25 cellular contexts compared by ENCODE assay signal in genomic region chr4:181007751-181008150, GRCh38.
DNase-seq lines count a peak whose midpoint lies in the region; ATAC-seq and TF ChIP-seq lines count a peak whose summit lies in the region.
"Had no signal": no experiment of that assay in that cellular context is flagged by ENCODE, and none has a peak within 500 bp of the region (broad histone marks: within the 10 kb centered on the region; RNA-seq: fewer than 3 reads in every experiment).

No MANE protein-coding gene starts in this region.

- POLR2A ChIA-PET in HCT116 (lab: Charles Lee): no interaction called here
- POLR2A ChIA-PET in activated CD8-positive, alpha-beta T cell treated with anti-CD3 and anti-CD28 coated beads for 36 hours (lab: Charles Lee): no interaction called here

- TF ChIP-seq RAD21 in HCT116 (IDR thresholded peaks at IDR 0.05; ENCODE audit: low read depth): no peak

- no peaks in the 10 kb centered on the region for H3K36me3 ChIP-seq in HCT116 (ENCODE audit: control insufficient read depth in 1 of 2, insufficient read depth in 2 of 2, low read length in 2 of 2)
- H3K36me3 ChIP-seq in SJCRH30: no peaks in the 10 kb centered on the region
- H3K36me3 ChIP-seq in upper lobe of left lung: no peaks in the 10 kb centered on the region
- H3K36me3 ChIP-seq: gastrocnemius medialis had no signal

- H3K9ac ChIP-seq in HCT116 (ENCODE audit: low read length): no peak overlapping the region

- H3K27me3 ChIP-seq in HCT116 (ENCODE audit: insufficient read depth, low read length) (no peaks in the 10 kb centered on the region), SJCRH30 (no peaks in the 10 kb centered on the region), upper lobe of left lung (no peaks in the 10 kb centered on the region)
- H3K27me3 ChIP-seq: gastrocnemius medialis, hepatocyte, testis had no signal

- CTCF ChIA-PET in HCT116 (lab: Charles Lee): no interaction called here
- CTCF ChIA-PET in activated CD8-positive, alpha-beta T cell treated with anti-CD3 and anti-CD28 coated beads for 36 hours (lab: Charles Lee): no interaction called here

- no peak overlapping the region for H3K4me3 Mint-ChIP-seq in activated CD8-positive, alpha-beta T cell treated with anti-CD3 and anti-CD28 coated beads for 36 hours
- H3K4me3 Mint-ChIP-seq: GM23338; IgD-negative memory B cell; T-helper 2 cell treated with Interferon-gamma antibody and Interleukin-4, amounts not matched to agents 5 μg/mL and 100 μg/mL, for 36 hours had no signal

- 67 to 71% methylated on average over 5 of the region's 5 CpGs for WGBS in upper lobe of left lung, 2 donors

- RAD21 ChIA-PET in HCT116 (lab: Charles Lee; ENCODE audit: low non-redundant PET in 1 of 2, low total read pairs in 2 of 2, uncharacterized antibody in 2 of 2, unreplicated experiment in 2 of 2): no interaction called here

- no peak overlapping the region for H3K27ac ChIP-seq in HCT116 (ENCODE audit: low read depth, low read length)
- peak overlapping the region; percentile 98 for H3K27ac ChIP-seq in SJCRH30
- no peak overlapping the region for H3K27ac ChIP-seq in upper lobe of left lung
- H3K27ac ChIP-seq: gastrocnemius medialis, hepatocyte, RWPE1, skin epidermis, testis had no signal

- no peaks in the 10 kb centered on the region for H3K4me1 Mint-ChIP-seq in activated CD8-positive, alpha-beta T cell treated with anti-CD3 and anti-CD28 coated beads for 36 hours (ENCODE audit: low read depth)

- H3K27me3 Mint-ChIP-seq in activated CD8-positive, alpha-beta T cell treated with anti-CD3 and anti-CD28 coated beads for 36 hours: no peaks in the 10 kb centered on the region
- H3K27me3 Mint-ChIP-seq: IgD-negative memory B cell had no signal

- peak overlapping the region; percentile 10; the same call in 1 of the 2 replicates for H3K4me2 ChIP-seq in HCT116 (ENCODE audit: low read length)

- H3K4me3 ChIP-seq in HCT116 (replicated peaks in 1 of 2; ENCODE audit: low read depth in 1 of 2, low read length in 2 of 2) (no peak overlapping the region), SJCRH30 (peak overlapping the region; percentile 50), fibroblast of mammary gland (ENCODE audit: control insufficient read depth, low read depth, low read length) (no peak overlapping the region), retinal pigment epithelial cell (ENCODE audit: low read length) (no peak overlapping the region), upper lobe of left lung (no peak overlapping the region)
- H3K4me3 ChIP-seq: gastrocnemius medialis, GM23338, hepatocyte, testis had no signal

- H3K9me3 ChIP-seq in HCT116 (ENCODE audit: control insufficient read depth in 1 of 2, insufficient read depth in 1 of 2, low read depth in 1 of 2, low read length in 2 of 2) (no peaks in the 10 kb centered on the region), SJCRH30 (replicated peaks) (no peaks in the 10 kb centered on the region; the same call in 1 of the 2 replicates), upper lobe of left lung (no peaks in the 10 kb centered on the region)
- H3K9me3 ChIP-seq: gastrocnemius medialis, testis had no signal

- H3K4me1 ChIP-seq in HCT116 (ENCODE audit: control insufficient read depth in 1 of 2, insufficient read depth in 2 of 2, low read length in 2 of 2): peaks cover 4 to 6% of the 10 kb centered on the region in 2 experiments; a peak in 3 of 4 replicates
- peaks cover 24% of the 10 kb centered on the region for H3K4me1 ChIP-seq in SJCRH30
- no peaks in the 10 kb centered on the region for H3K4me1 ChIP-seq in upper lobe of left lung
- H3K4me1 ChIP-seq: gastrocnemius medialis, testis had no signal

- H2AFZ ChIP-seq in HCT116 (ENCODE audit: low read depth, low read length, poor library complexity, severe bottlenecking): peak overlapping the region; percentile 36
- H2AFZ ChIP-seq: GM23338, hepatocyte had no signal

- no TSS peak for BruUV-seq in HCT116 (replicated peaks; lab: Mats Ljungman, UMichigan)

- DNase-seq in HCT116 (ENCODE audit: low read depth, low spot score) (no peak), SJCRH30 (peak; percentile 39 to 75), fibroblast of mammary gland (ENCODE audit: low read depth) (peak; percentile 42), retinal pigment epithelial cell (ENCODE audit: low read depth) (peak; percentile 33), upper lobe of left lung (no peak), iPS-NIHi11 (ENCODE audit: low spot score) (no peak)
- no peak for DNase-seq in activated CD8-positive, alpha-beta T cell treated with anti-CD3 and anti-CD28 coated beads for 36 hours
- DNase-seq: activated gamma-delta T cell; activated T-cell treated with anti-CD3 and anti-CD28 coated beads for 4 hours; effector CD4-positive, alpha-beta T cell; gastrocnemius medialis; mesendoderm; NCI-H1092; NCI-H187; NCI-H524 treated with DMSO at 0.1 percent for 48 hours; NK-92 treated with Interleukin-12 subunit alpha and Interleukin-12 subunit beta, amount 100 ng/mL, for 24 hours; stimulated activated naive CD8-positive, alpha-beta T cell treated with anti-CD3 and anti-CD28 coated beads, Interleukin-15, Interleukin-2, amounts not matched to agents 100 U/mL and 50 U/mL, for 24 hours; testis had no signal

- TF ChIP-seq EP300 in upper lobe of left lung (IDR thresholded peaks at IDR 0.05): no peak

- H3K27ac Mint-ChIP-seq in activated CD8-positive, alpha-beta T cell treated with anti-CD3 and anti-CD28 coated beads for 36 hours: no peak overlapping the region
- H3K27ac Mint-ChIP-seq: GM23338; IgD-negative memory B cell; T-helper 2 cell treated with Interferon-gamma antibody and Interleukin-4, amounts not matched to agents 5 μg/mL and 100 μg/mL, for 36 hours had no signal

- ATAC-seq in HCT116 (no peak), upper lobe of left lung (ENCODE audit: low FRiP score in 2 of 2) (no peak)
- no peak for ATAC-seq in activated CD8-positive, alpha-beta T cell treated with anti-CD3 and anti-CD28 coated beads for 36 hours
- ATAC-seq: gastrocnemius medialis; GM23338; left lobe of liver; stimulated activated naive CD8-positive, alpha-beta T cell treated with anti-CD3 and anti-CD28 coated beads, Interleukin-15, Interleukin-2, amounts not matched to agents 100 U/mL and 50 U/mL, for 24 hours had no signal

- H3K9me2 ChIP-seq in HCT116 (ENCODE audit: insufficient read depth): no peaks in the 10 kb centered on the region

- H3K36me3 Mint-ChIP-seq in activated CD8-positive, alpha-beta T cell treated with anti-CD3 and anti-CD28 coated beads for 36 hours (ENCODE audit: low read depth): no peaks in the 10 kb centered on the region

- no peaks in the 10 kb centered on the region; the same call in 1 of the 2 replicates for H4K20me1 ChIP-seq in HCT116 (ENCODE audit: insufficient read depth)

- H3K9me3 Mint-ChIP-seq in activated CD8-positive, alpha-beta T cell treated with anti-CD3 and anti-CD28 coated beads for 36 hours: peaks cover 6% of the 10 kb centered on the region

- intact Hi-C loops in HCT116 (cut with micrococcal nuclease): no loop called here
- intact Hi-C loops in activated CD8-positive, alpha-beta T cell treated with anti-CD3 and anti-CD28 coated beads for 36 hours (cut with micrococcal nuclease): no loop called here

- no peak for TF ChIP-seq POLR2A in HCT116 (IDR thresholded peaks at IDR 0.05; ENCODE audit: borderline replicate concordance, extremely low read depth, insufficient read depth, insufficient read length)
- no peak for TF ChIP-seq POLR2A in upper lobe of left lung (IDR thresholded peaks at IDR 0.05)

- no peak for TF ChIP-seq CTCF in HCT116 (IDR thresholded peaks at IDR 0.05 in 2 of 3, conservative IDR thresholded peaks at IDR 0.05 in 1 of 3; ENCODE audit: borderline replicate concordance in 1 of 3, insufficient read depth in 1 of 3, low read depth in 2 of 3, low read length in 2 of 3)
- TF ChIP-seq CTCF in fibroblast of mammary gland (conservative IDR thresholded peaks at IDR 0.05; ENCODE audit: control insufficient read depth, insufficient read depth, low read depth, low read length): no peak
- TF ChIP-seq CTCF in retinal pigment epithelial cell (conservative IDR thresholded peaks at IDR 0.05; ENCODE audit: low read depth, low read length): no peak
- no peak for TF ChIP-seq CTCF in upper lobe of left lung (IDR thresholded peaks at IDR 0.05)
- TF ChIP-seq CTCF in activated CD8-positive, alpha-beta T cell treated with anti-CD3 and anti-CD28 coated beads for 36 hours (IDR thresholded peaks at IDR 0.05): no peak

- no peaks in the 10 kb centered on the region for H3K79me2 ChIP-seq in HCT116 (ENCODE audit: insufficient read depth, low read length)
- H3K79me2 ChIP-seq: hepatocyte had no signal

TF ChIP-seq in HCT116, 20 proteins besides CTCF, POLR2A, EP300 and RAD21:
- TF ChIP-seq MAX (IDR thresholded peaks at IDR 0.05): no peak
TF ChIP-seq in HCT116: peak in this region for 0.

Comparison
In these comparisons a context has a peak if more than half of its experiments do, and no peak if none do; other contexts are left out.
1. DNase-seq: peak in SJCRH30 (2 of 2), fibroblast of mammary gland (single experiment) and retinal pigment epithelial cell (single experiment); none in HCT116 (single experiment), upper lobe of left lung (0 of 2), activated CD8-positive, alpha-beta T cell treated with anti-CD3 and anti-CD28 coated beads for 36 hours (single experiment) and iPS-NIHi11 (single experiment).